In genomic region chr12:46217686-46218508, GRCh38 we compare ENCODE assay signal across 9 cellular contexts. TPM values are rescaled to one million over a fixed set of nuclear protein-coding genes. Genes with fewer than 3 reads are reported as not detected.
A peak's percentile ranks its signal among the peaks of the same experiment; 100 is the strongest.
DNase-seq lines count a peak whose midpoint lies in the region; ATAC-seq, FAIRE-seq and TF ChIP-seq lines count a peak whose summit lies in the region.
"Had no signal": no experiment of that assay in that cellular context is flagged by ENCODE, and none has a peak within 500 bp of the region (broad histone marks: within the 10 kb centered on the region; RNA-seq: fewer than 3 reads in every experiment).

No MANE protein-coding gene starts in this region.

- intact Hi-C loops in sciatic nerve (cut with DNase I) = no loop called here

- H3K36me3 ChIP-seq in KMS-11 (ENCODE audit: insufficient read depth) = peaks cover 4% of the 10 kb centered on the region; the same call in 1 of the 2 replicates

- H3K79me2 ChIP-seq in KMS-11 (ENCODE audit: insufficient read depth, low read depth) = peaks cover 44% of the 10 kb centered on the region

- no peak overlapping the region for H2AFZ ChIP-seq in KMS-11 (ENCODE audit: low read depth)

- peak; percentile 90 for FAIRE-seq in GM18507 (lab: Jason Lieb, UNC)
- FAIRE-seq: endometrium had no signal

- peak overlapping the region; percentile 92 for H3K27ac Mint-ChIP-seq in activated T-cell treated with anti-CD3 and anti-CD28 coated beads, Interleukin-2, amount 50 U/mL, for 24 hours

- H4K20me1 ChIP-seq in KMS-11 (ENCODE audit: insufficient read depth) = no peaks in the 10 kb centered on the region

- H3K4me3 ChIP-seq in KMS-11 (IDR thresholded peaks at IDR 0.05; ENCODE audit: insufficient read depth, low read depth, low read length) = no peak overlapping the region

- ATAC-seq in GM21619 (IDR thresholded peaks at IDR 0.05; ENCODE audit: unreplicated experiment) (peak; percentile 56), sciatic nerve (peak; percentile 73)

- peak overlapping the region; percentile 87 for H3K27ac ChIP-seq in KMS-11

- H3K27me3 ChIP-seq in KMS-11 (ENCODE audit: insufficient read depth, low read depth) = no peaks in the 10 kb centered on the region

- TF ChIP-seq CTCF in KMS-11 (conservative IDR thresholded peaks at IDR 0.05; ENCODE audit: low read depth, low read length) = no peak

- H3K9me3 Mint-ChIP-seq in activated T-cell treated with anti-CD3 and anti-CD28 coated beads, Interleukin-2, amount 50 U/mL, for 24 hours = no peaks in the 10 kb centered on the region

- H3K36me3 Mint-ChIP-seq in activated T-cell treated with anti-CD3 and anti-CD28 coated beads, Interleukin-2, amount 50 U/mL, for 24 hours (ENCODE audit: low read depth) = peaks cover 97% of the 10 kb centered on the region

- H3K27me3 Mint-ChIP-seq in activated T-cell treated with anti-CD3 and anti-CD28 coated beads, Interleukin-2, amount 50 U/mL, for 24 hours = no peaks in the 10 kb centered on the region

- H3K4me2 ChIP-seq in KMS-11 = peak overlapping the region; percentile 97

- peak; percentile 48 for DNase-seq in GM18507 (ENCODE audit: extremely low spot score, insufficient read length, low read depth)
- DNase-seq in activated T-cell treated with anti-CD3 and anti-CD28 coated beads, Interleukin-2, amount 50 U/mL, for 24 hours = no peak
- no peak for DNase-seq in sciatic nerve (ENCODE audit: low spot score)
- DNase-seq in GOT3 (lab: John Stamatoyannopoulos, UW) = no peak
- no peak for DNase-seq in D341Med (ENCODE audit: low spot score)
- no peak for DNase-seq in NCI-H748 (lab: John Stamatoyannopoulos, UW; ENCODE audit: unreplicated experiment)

- peaks cover 97% of the 10 kb centered on the region for H3K4me1 Mint-ChIP-seq in activated T-cell treated with anti-CD3 and anti-CD28 coated beads, Interleukin-2, amount 50 U/mL, for 24 hours (ENCODE audit: low read depth)

- peak overlapping the region; percentile 36 for H3K9ac ChIP-seq in KMS-11

- H3K4me3 Mint-ChIP-seq in activated T-cell treated with anti-CD3 and anti-CD28 coated beads, Interleukin-2, amount 50 U/mL, for 24 hours = peak overlapping the region; percentile 67

- peaks cover 99% of the 10 kb centered on the region for H3K4me1 ChIP-seq in KMS-11 (ENCODE audit: low read depth, poor library complexity, severe bottlenecking)

RNA-seq across cellular contexts. Expression of gene SLC38A1, which starts 50.9 kb away (rescaled TPM):
- 12.7 TPM for total RNA-seq in sciatic nerve
